Comparison of ENCODE assay signal across 8 cellular contexts in the genomic region with DNA sequence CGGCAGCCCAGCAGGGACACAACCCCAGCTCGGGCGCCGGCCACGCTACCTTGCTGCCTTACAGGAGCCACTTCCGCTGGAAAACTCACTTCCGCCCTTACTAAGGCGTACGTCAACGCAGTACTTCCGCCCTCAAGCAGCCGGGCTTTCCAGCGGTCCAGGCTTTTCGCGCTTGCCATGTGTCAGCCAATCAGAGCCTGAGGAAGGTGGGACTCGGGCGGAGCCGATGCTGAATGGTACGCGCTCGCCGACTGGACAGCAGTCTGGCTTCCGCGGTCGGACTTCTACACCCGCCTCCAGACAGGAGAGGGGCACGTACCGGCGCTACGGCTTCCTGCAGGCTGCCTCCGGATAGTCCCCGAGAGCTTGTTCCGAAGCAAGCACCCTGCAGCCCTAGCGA. TPM values are rescaled to one million over a fixed set of nuclear protein-coding genes. Genes with fewer than 3 reads are reported as not detected.
DNase-seq lines count a peak whose midpoint lies in the region; ATAC-seq and TF ChIP-seq lines count a peak whose summit lies in the region.
"Not testable (repeated sequence)": the region's sequence is repeated elsewhere in the genome, so short reads cannot be mapped to it uniquely, and the experiment has no call there.

Gene BOLA2B, minus strand, starts transcription at position 52 of the 400 bp plus-strand sequence. CDS start 71 bp downstream, outside the sequence.
Gene SLX1A, plus strand, starts transcription at position 261 of the 400 bp plus-strand sequence. CDS start 210 bp downstream, outside the sequence.

- not testable (repeated sequence) for H3K27me3 Mint-ChIP-seq in mesothelial cell of epicardium (ENCODE audit: low read depth); stimulated activated naive CD8-positive, alpha-beta T cell treated with anti-CD3 and anti-CD28 coated beads, Interleukin-15, amount 100 ng/mL, for 72 hours

- H3K4me1 ChIP-seq in DND-41 (ENCODE audit: insufficient read depth, low read length) = not testable (repeated sequence)

- 0 out of 2 replicates have a peak within 1 kb of the TSS, but pooled peaks have one; percentile 36 for H3K9ac ChIP-seq in DND-41 (ENCODE audit: low read depth, low read length)

- H3K4me3 Mint-ChIP-seq in mesothelial cell of epicardium; stimulated activated naive CD8-positive, alpha-beta T cell treated with anti-CD3 and anti-CD28 coated beads, Interleukin-15, amount 100 ng/mL, for 72 hours: not testable (repeated sequence)

- not testable (repeated sequence) for H3K27ac ChIP-seq in DND-41 (ENCODE audit: low read length)

- H3K27ac Mint-ChIP-seq in activated naive CD4-positive, alpha-beta T cell treated with anti-CD3 and anti-CD28 coated beads, Interleukin-2, amount 50 U/mL, for 72 hours; mesothelial cell of epicardium; stimulated activated naive CD8-positive, alpha-beta T cell treated with anti-CD3 and anti-CD28 coated beads, Interleukin-15, amount 100 ng/mL, for 72 hours: not testable (repeated sequence)

- H2AFZ ChIP-seq in DND-41 (ENCODE audit: low read depth, low read length) = not testable (repeated sequence)

- H3K9me3 Mint-ChIP-seq in activated naive CD4-positive, alpha-beta T cell treated with anti-CD3 and anti-CD28 coated beads, Interleukin-2, amount 50 U/mL, for 72 hours; mesothelial cell of epicardium; stimulated activated naive CD8-positive, alpha-beta T cell treated with anti-CD3 and anti-CD28 coated beads, Interleukin-15, amount 100 ng/mL, for 72 hours: not testable (repeated sequence)

- H3K36me3 Mint-ChIP-seq in activated naive CD4-positive, alpha-beta T cell treated with anti-CD3 and anti-CD28 coated beads, Interleukin-2, amount 50 U/mL, for 72 hours; mesothelial cell of epicardium: not testable (repeated sequence)

- peak within 1 kb of the TSS; percentile 64 for H3K4me2 ChIP-seq in DND-41 (ENCODE audit: insufficient read depth, low read length)

- H3K27me3 ChIP-seq in DND-41 (ENCODE audit: insufficient read depth, low read length, poor library complexity); MG63: not testable (repeated sequence)

- H3K36me3 ChIP-seq in DND-41 (ENCODE audit: insufficient read depth, low read length); MG63: not testable (repeated sequence)

- ATAC-seq in DND-41 (ENCODE audit: insufficient read depth, low read depth) (peak; percentile 86), GM19468 (IDR thresholded peaks at IDR 0.05; ENCODE audit: extremely low read depth, unreplicated experiment) (peak; percentile 90), HG03025 (IDR thresholded peaks at IDR 0.05; ENCODE audit: low FRiP score, unreplicated experiment) (peak; percentile 84)
- ATAC-seq in activated naive CD4-positive, alpha-beta T cell treated with anti-CD3 and anti-CD28 coated beads, Interleukin-2, amount 50 U/mL, for 72 hours = peak; percentile 89 to 90
- ATAC-seq in stimulated activated naive CD8-positive, alpha-beta T cell treated with anti-CD3 and anti-CD28 coated beads, Interleukin-15, amount 100 ng/mL, for 72 hours = peak; percentile 90

- not testable (repeated sequence) for H4K20me1 ChIP-seq in DND-41 (ENCODE audit: insufficient read depth, low read length)

- not testable (repeated sequence) for H3K79me2 ChIP-seq in DND-41 (ENCODE audit: insufficient read depth, low read length)

- DNase-seq in DND-41; MG63; activated naive CD4-positive, alpha-beta T cell treated with anti-CD3 and anti-CD28 coated beads, Interleukin-2, amount 50 U/mL, for 72 hours (ENCODE audit: low spot score in 2 of 2); fibroblast of pulmonary artery (ENCODE audit: low read depth); mesothelial cell of epicardium (ENCODE audit: low spot score in 2 of 2, unreplicated experiment in 2 of 2); stimulated activated naive CD8-positive, alpha-beta T cell treated with anti-CD3 and anti-CD28 coated beads, Interleukin-15, amount 100 ng/mL, for 72 hours: not testable (repeated sequence)

- not testable (repeated sequence) for H3K9me3 ChIP-seq in DND-41 (ENCODE audit: insufficient read depth, low read length, severe bottlenecking); MG63

- H3K4me3 ChIP-seq in DND-41 (ENCODE audit: low read depth in 1 of 2, low read length in 2 of 2) = peak within 1 kb of the TSS in 1 of 2 experiments; percentile 57; a peak in 2 of 4 replicates
- H3K4me3 ChIP-seq in MG63 = not testable (repeated sequence)
- H3K4me3 ChIP-seq in fibroblast of pulmonary artery (replicated peaks; ENCODE audit: low read depth, low read length) = peak within 1 kb of the TSS; percentile 47

- TF ChIP-seq CTCF in DND-41 (IDR thresholded peaks at IDR 0.05; ENCODE audit: borderline replicate concordance, extremely low read depth, low read length, poor library complexity, severe bottlenecking); fibroblast of pulmonary artery (IDR thresholded peaks at IDR 0.05; ENCODE audit: low read length, missing control alignments); mesothelial cell of epicardium (IDR thresholded peaks at IDR 0.05; ENCODE audit: unreplicated experiment): not testable (repeated sequence)

- H3K4me1 Mint-ChIP-seq in mesothelial cell of epicardium; stimulated activated naive CD8-positive, alpha-beta T cell treated with anti-CD3 and anti-CD28 coated beads, Interleukin-15, amount 100 ng/mL, for 72 hours: not testable (repeated sequence)

RNA-seq across cellular contexts. Expression of gene BOLA2B, which starts in this region (rescaled TPM):
- total RNA-seq in MG63 (2014; rRNA removed; shearing (Covaris generic); ENCODE audit: low replicate concordance) = 64.7 and 122 TPM in 2 replicates
- total RNA-seq in activated naive CD4-positive, alpha-beta T cell treated with anti-CD3 and anti-CD28 coated beads, Interleukin-2, amount 50 U/mL, for 72 hours = 100 to 1,000 TPM; 158 to 173 TPM
- 56.7 to 64.5 TPM (median 58.1 TPM) in 3 replicates for total RNA-seq in mesothelial cell of epicardium

RNA-seq across cellular contexts. Expression of gene SLX1A, which starts in this region (rescaled TPM):
- total RNA-seq in MG63 (2014; rRNA removed; shearing (Covaris generic); ENCODE audit: low replicate concordance) = 30.9 and 54.9 TPM in 2 replicates
- total RNA-seq in activated naive CD4-positive, alpha-beta T cell treated with anti-CD3 and anti-CD28 coated beads, Interleukin-2, amount 50 U/mL, for 72 hours = 10 to 100 TPM; 46.4 to 84.7 TPM
- total RNA-seq in mesothelial cell of epicardium = 28.2 to 39.6 TPM (median 30.3 TPM) in 3 replicates
